In the genomic region with DNA sequence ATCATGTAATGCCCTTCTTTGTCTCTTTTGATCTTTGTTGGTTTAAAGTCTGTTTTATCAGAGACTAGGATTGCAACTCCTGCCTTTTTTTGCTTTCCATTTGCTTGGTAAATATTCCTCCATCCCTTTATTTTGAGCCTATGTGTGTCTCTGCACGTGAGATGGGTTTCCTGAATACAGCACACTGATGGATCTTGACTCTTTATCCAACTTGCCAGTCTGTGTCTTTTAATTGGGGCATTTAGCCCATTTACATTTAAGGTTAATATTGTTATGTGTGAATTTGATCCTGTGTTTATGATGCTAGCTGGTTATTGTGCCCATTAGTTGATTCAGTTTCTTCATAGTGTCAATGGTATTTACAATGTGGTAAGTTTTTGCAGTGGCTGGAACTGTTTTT, we compare ENCODE assay signal across 8 cellular contexts.
DNase-seq lines count a peak whose midpoint lies in the region; ATAC-seq, FAIRE-seq and TF ChIP-seq lines count a peak whose summit lies in the region.
"Not testable (repeated sequence)": the region's sequence is repeated elsewhere in the genome, so short reads cannot be mapped to it uniquely, and the experiment has no call there.

No MANE protein-coding gene starts in this region.

- H3K4me1 ChIP-seq in Caco-2; HUES6 (ENCODE audit: control insufficient read depth, insufficient read depth, low read length); RWPE2 (ENCODE audit: insufficient read depth, poor library complexity, severe bottlenecking); K562 (replicated peaks in 1 of 2; ENCODE audit: control insufficient read depth in 2 of 2, insufficient read depth in 2 of 2, low read length in 2 of 2); iPS-15b (ENCODE audit: control insufficient read depth, insufficient read depth, low read length): not testable (repeated sequence)

- POLR2A ChIA-PET in Caco-2 (lab: Charles Lee) (interaction anchor here (0.6 kb wide), 1 partner anchor 42 kb away, joined by 4 read pairs; no protein-coding TSS in a partner anchor), K562 (lab: Yijun Ruan, JAX) (interaction anchor here (1.2 to 2.1 kb wide), 2 partner anchors 10 to 13 kb away, joined by 3 to 7 read pairs; no protein-coding TSS in a partner anchor)

- not testable (repeated sequence) for H3K27ac ChIP-seq in HUES6 (ENCODE audit: low read depth, low read length); K562 (ENCODE audit: extremely low read depth, low read depth, low read length)
- peak overlapping the region; percentile 62 for H3K27ac ChIP-seq in RWPE2 (ENCODE audit: poor library complexity, severe bottlenecking)

- WGBS in K562 (ENCODE audit: insufficient coverage, low coverage, missing lambda C conversion rate) = no CpG with 5 or more reads among the region's 1 CpG

- H3K4me2 ChIP-seq in K562 (ENCODE audit: insufficient read depth, low read length) = peak overlapping the region; percentile 78

- not testable (repeated sequence) for BruUV-seq in Caco-2 (replicated peaks; lab: Mats Ljungman, UMichigan); K562 (replicated peaks; lab: Mats Ljungman, UMichigan)

- peak overlapping the region; percentile 99 for H2AFZ ChIP-seq in K562 (ENCODE audit: low read depth, low read length)

- H3K9ac ChIP-seq in HUES6 (ENCODE audit: low read length); K562 (ENCODE audit: insufficient read depth in 1 of 2, low read depth in 2 of 2, low read length in 2 of 2); iPS-15b (ENCODE audit: low read depth, low read length): not testable (repeated sequence)

- H3K9me1 ChIP-seq in K562 (ENCODE audit: control insufficient read depth, insufficient read depth, low read length) = not testable (repeated sequence)

- ATAC-seq in RWPE2 (ENCODE audit: low read depth); K562: not testable (repeated sequence)

- H3K79me2 ChIP-seq in K562 (ENCODE audit: control insufficient read depth, insufficient read depth, low read length) = not testable (repeated sequence)

- not testable (repeated sequence) for TF ChIP-seq EP300 in K562 (IDR thresholded peaks at IDR 0.05; ENCODE audit: low read length)

- not testable (repeated sequence) for DNase-seq in Caco-2; RWPE2 (ENCODE audit: low spot score); K562 (ENCODE audit: extremely low read depth in 1 of 4, low spot score in 3 of 4); endothelial cell (ENCODE audit: low spot score); nephron progenitor cell; progenitor cell of endocrine pancreas (ENCODE audit: low spot score, unreplicated experiment)

- H3K36me3 ChIP-seq in Caco-2 (ENCODE audit: control insufficient read depth, insufficient read depth, low read length); HUES6 (ENCODE audit: control insufficient read depth, insufficient read depth, low read length); RWPE2 (ENCODE audit: low read depth); K562 (ENCODE audit: control insufficient read depth, insufficient read depth, low read length); iPS-15b (ENCODE audit: control insufficient read depth, insufficient read depth, low read length): not testable (repeated sequence)

- intact Hi-C loops in Caco-2 (cut with micrococcal nuclease; ENCODE audit: unreplicated experiment); K562 (cut with micrococcal nuclease): not testable (repeated sequence)

- not testable (repeated sequence) for TF ChIP-seq RAD21 in K562 (CRISPR knock-in tag; conservative IDR thresholded peaks at IDR 0.05 in 1 of 2, IDR thresholded peaks at IDR 0.05 in 1 of 2)

- not testable (repeated sequence) for TF ChIP-seq CTCF in Caco-2 (IDR thresholded peaks at IDR 0.05; ENCODE audit: insufficient read depth in 1 of 2, low read depth in 1 of 2, low read length in 1 of 2, severe bottlenecking in 1 of 2, unreplicated experiment in 1 of 2); RWPE2 (IDR thresholded peaks at IDR 0.05; ENCODE audit: poor library complexity, severe bottlenecking); K562 (IDR thresholded peaks at IDR 0.05 in 2 of 3, conservative IDR thresholded peaks at IDR 0.05 in 1 of 3; ENCODE audit: insufficient read depth in 2 of 3, low read depth in 1 of 3, low read length in 3 of 3); endothelial cell (IDR thresholded peaks at IDR 0.05; ENCODE audit: unreplicated experiment); nephron progenitor cell (IDR thresholded peaks at IDR 0.05); progenitor cell of endocrine pancreas (IDR thresholded peaks at IDR 0.05; ENCODE audit: unreplicated experiment)

- not testable (repeated sequence) for H3K9me3 ChIP-seq in Caco-2; HUES6 (ENCODE audit: control insufficient read depth, insufficient read depth, low read depth, low read length); RWPE2 (ENCODE audit: severe bottlenecking); K562 (replicated peaks; ENCODE audit: control insufficient read depth, insufficient read depth, low read depth, low read length); iPS-15b (ENCODE audit: control insufficient read depth, insufficient read depth, low read length)

- H3K27ac Mint-ChIP-seq in Caco-2 (ENCODE audit: unreplicated experiment) = peak overlapping the region; percentile 60
- not testable (repeated sequence) for H3K27ac Mint-ChIP-seq in endothelial cell (ENCODE audit: unreplicated experiment)
- peak overlapping the region; percentile 76 for H3K27ac Mint-ChIP-seq in nephron progenitor cell
- peak overlapping the region; percentile 37 for H3K27ac Mint-ChIP-seq in progenitor cell of endocrine pancreas

- in situ Hi-C loops in K562 (cut with MboI) = not testable (repeated sequence)

- H4K20me1 ChIP-seq in K562 (replicated peaks; ENCODE audit: control insufficient read depth, insufficient read depth, low read length) = not testable (repeated sequence)

- not testable (repeated sequence) for H3K27me3 Mint-ChIP-seq in Caco-2 (ENCODE audit: insufficient read depth, unreplicated experiment); endothelial cell (ENCODE audit: unreplicated experiment); nephron progenitor cell (ENCODE audit: low read depth, poor library complexity); progenitor cell of endocrine pancreas

- not testable (repeated sequence) for H3K4me1 Mint-ChIP-seq in Caco-2 (ENCODE audit: low read depth, unreplicated experiment); endothelial cell (ENCODE audit: unreplicated experiment); progenitor cell of endocrine pancreas (ENCODE audit: low read depth)
- H3K4me1 Mint-ChIP-seq in nephron progenitor cell = peaks cover 11% of the 10 kb centered on the region

- not testable (repeated sequence) for TF ChIP-seq POLR2A in K562 (conservative IDR thresholded peaks at IDR 0.05)

- not testable (repeated sequence) for H3K36me3 Mint-ChIP-seq in Caco-2 (ENCODE audit: insufficient read depth, unreplicated experiment)
- peaks cover 13% of the 10 kb centered on the region for H3K36me3 Mint-ChIP-seq in endothelial cell (ENCODE audit: low read depth, unreplicated experiment)
- peaks cover 34% of the 10 kb centered on the region for H3K36me3 Mint-ChIP-seq in nephron progenitor cell (ENCODE audit: low read depth)
- peaks cover 23% of the 10 kb centered on the region for H3K36me3 Mint-ChIP-seq in progenitor cell of endocrine pancreas (ENCODE audit: insufficient read depth)

- H3K4me3 Mint-ChIP-seq in Caco-2 (ENCODE audit: unreplicated experiment) (peak overlapping the region; percentile 78), endothelial cell (ENCODE audit: unreplicated experiment) (peak overlapping the region; percentile 90), nephron progenitor cell (peak overlapping the region; percentile 92), progenitor cell of endocrine pancreas (ENCODE audit: low read depth) (peak overlapping the region; percentile 92)

- not testable (repeated sequence) for H3K9me3 Mint-ChIP-seq in Caco-2 (ENCODE audit: unreplicated experiment); endothelial cell (ENCODE audit: unreplicated experiment)
- H3K9me3 Mint-ChIP-seq in nephron progenitor cell = peaks cover 51% of the 10 kb centered on the region
- peaks cover 23% of the 10 kb centered on the region for H3K9me3 Mint-ChIP-seq in progenitor cell of endocrine pancreas (ENCODE audit: low read depth)

- not testable (repeated sequence) for H3K27me3 ChIP-seq in Caco-2 (replicated peaks; ENCODE audit: control insufficient read depth, insufficient read depth, low read length); HUES6 (ENCODE audit: control insufficient read depth, insufficient read depth, low read length); RWPE2 (ENCODE audit: insufficient read depth, poor library complexity, severe bottlenecking); K562 (ENCODE audit: control insufficient read depth in 2 of 2, insufficient read depth in 2 of 2, low read length in 2 of 2); iPS-15b (ENCODE audit: control insufficient read depth, insufficient read depth, low read length)

- not testable (repeated sequence) for FAIRE-seq in K562 (lab: Jason Lieb, UNC)

- CTCF ChIA-PET in Caco-2 (lab: Charles Lee); K562 (lab: Yijun Ruan, JAX; ENCODE audit: low intra/inter-chr PET ratio): not testable (repeated sequence)

- H3K4me3 ChIP-seq in Caco-2 (ENCODE audit: low read depth, low read length) = peak overlapping the region; percentile 40
- peak overlapping the region; percentile 73 for H3K4me3 ChIP-seq in HUES6 (ENCODE audit: low read depth, low read length)
- peak overlapping the region; percentile 38 for H3K4me3 ChIP-seq in RWPE2 (ENCODE audit: severe bottlenecking)
- peak overlapping the region; percentile 31 for H3K4me3 ChIP-seq in K562
- peak overlapping the region; percentile 31 for H3K4me3 ChIP-seq in iPS-15b (ENCODE audit: low read depth, low read length)
